Comparison of ENCODE assay signal across 20 cellular contexts in the genomic region with DNA sequence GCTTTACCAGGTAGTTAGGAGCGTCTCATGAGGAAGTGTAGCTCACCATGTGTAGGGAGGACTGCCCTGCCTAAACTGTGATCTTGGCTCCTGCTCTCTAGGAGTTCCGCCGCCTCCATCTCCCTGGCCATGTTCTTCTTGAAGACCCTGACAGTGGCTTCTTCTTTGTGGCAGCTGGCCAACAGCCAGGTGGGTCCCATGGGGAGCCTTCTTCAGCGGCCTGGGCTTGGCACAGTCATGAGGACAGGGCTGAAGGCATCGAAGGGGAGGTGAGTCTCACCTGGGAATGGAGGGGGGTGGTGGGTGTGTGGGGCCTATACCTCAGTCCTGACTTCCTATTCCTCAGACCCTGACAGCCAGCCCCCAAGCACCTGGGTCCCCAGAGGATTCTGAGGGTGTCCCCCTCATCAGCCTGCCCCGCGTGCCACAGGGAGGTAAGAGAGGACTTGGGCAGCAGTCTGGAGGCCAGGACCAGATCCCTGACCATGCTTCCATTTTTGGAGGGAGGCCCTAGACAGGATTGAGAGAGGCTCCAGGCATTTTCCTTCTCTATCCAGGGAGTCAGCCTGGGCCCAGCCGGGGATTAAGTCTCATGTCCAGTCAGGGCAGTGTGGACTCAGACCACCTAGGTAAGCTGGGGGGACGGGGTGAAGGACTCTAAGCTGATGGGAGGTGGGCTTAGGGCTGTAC. TPM values are rescaled to one million over a fixed set of nuclear protein-coding genes. Genes with fewer than 3 reads are reported as not detected.
DNase-seq lines count a peak whose midpoint lies in the region; ATAC-seq, FAIRE-seq and TF ChIP-seq lines count a peak whose summit lies in the region.
"Had no signal": no experiment of that assay in that cellular context is flagged by ENCODE, and none has a peak within 500 bp of the region (broad histone marks: within the 10 kb centered on the region; RNA-seq: fewer than 3 reads in every experiment).

No MANE protein-coding gene starts in this region.

- TF ChIP-seq CTCF in kidney (IDR thresholded peaks at IDR 0.05; ENCODE audit: borderline replicate concordance, extremely low read depth, insufficient read depth), result no peak

- H3K9me3 Mint-ChIP-seq in stimulated activated effector memory CD8-positive, alpha-beta T cell treated with anti-CD3 and anti-CD28 coated beads, Interleukin-12 subunit alpha, Interleukin-12 subunit beta, amount 100 ng/mL, for 72 hours, result no peaks in the 10 kb centered on the region
- H3K9me3 Mint-ChIP-seq in stimulated activated naive B cell treated with anti-CD40 and anti-IgM and Interleukin-4, amounts not matched to agents 10 μg/mL and 1 μg/mL and 100 μg/mL, for 72 hours, result no peaks in the 10 kb centered on the region
- H3K9me3 Mint-ChIP-seq: CD4-positive, alpha-beta T cell; HFFc6 had no signal

- DNase-seq in activated naive CD4-positive, alpha-beta T cell treated with anti-CD3 and anti-CD28 coated beads, Interleukin-2, amount 50 U/mL, for 16 hours, result peak; percentile 8
- no peak for DNase-seq in activated naive CD4-positive, alpha-beta T cell treated with Interleukin-2 at 50 U/mL for 16 hours
- DNase-seq in H7 (peak; percentile 19), kidney (peak; percentile 48), GM19239 (ENCODE audit: insufficient read length, low spot score) (no peak)
- no peak for DNase-seq in stimulated activated effector memory CD8-positive, alpha-beta T cell treated with anti-CD3 and anti-CD28 coated beads, Interleukin-12 subunit alpha, Interleukin-12 subunit beta, amount 100 ng/mL, for 72 hours (ENCODE audit: low spot score in 2 of 2)
- no peak for DNase-seq in stimulated activated naive B cell treated with anti-CD40 and anti-IgM and Interleukin-4, amounts not matched to agents 10 μg/mL and 1 μg/mL and 100 μg/mL, for 72 hours
- DNase-seq: 8988T; ACHN; Calu3; CD4-positive, alpha-beta T cell; DMS 273 treated with DMSO at 0.1 percent for 48 hours; GOT3; HCEC 1CT; HFFc6 had no signal

- no peak overlapping the region for H3K9ac ChIP-seq in kidney (ENCODE audit: low read length in 2 of 2)
- H3K9ac ChIP-seq: BLaER1 treated with 17β-estradiol and CSF1 and Interleukin-3, amounts not matched to agents 10 nM and 100 nM had no signal

- no peak for FAIRE-seq in kidney (lab: Jason Lieb, UNC)
- no peak for FAIRE-seq in GM19239 (lab: Jason Lieb, UNC)
- FAIRE-seq: GM12878, GM18507, HepG2 had no signal

- H3K27me3 ChIP-seq in H7 (ENCODE audit: control insufficient read depth, insufficient read depth, low read length), result no peaks in the 10 kb centered on the region
- H3K27me3 ChIP-seq: BLaER1 treated with 17β-estradiol and CSF1 and Interleukin-3, amounts not matched to agents 10 nM and 100 nM had no signal

- intact Hi-C loops in kidney (cut with DNase I), result no loop called here

- no peak for ATAC-seq in stimulated activated effector memory CD8-positive, alpha-beta T cell treated with anti-CD3 and anti-CD28 coated beads, Interleukin-12 subunit alpha, Interleukin-12 subunit beta, amount 100 ng/mL, for 72 hours
- no peak for ATAC-seq in stimulated activated naive B cell treated with anti-CD40 and anti-IgM and Interleukin-4, amounts not matched to agents 10 μg/mL and 1 μg/mL and 100 μg/mL, for 72 hours (replicated peaks)
- no peak for ATAC-seq in HG03439 (IDR thresholded peaks at IDR 0.05; ENCODE audit: unreplicated experiment)
- ATAC-seq: GM12878, HepG2 had no signal

- H3K27ac ChIP-seq in kidney (ENCODE audit: low read depth in 2 of 2, low read length in 2 of 2), result no peak overlapping the region
- H3K27ac ChIP-seq: BLaER1 treated with 17β-estradiol and CSF1 and Interleukin-3, amounts not matched to agents 10 nM and 100 nM had no signal

- H3K9me3 ChIP-seq in kidney (ENCODE audit: control insufficient read depth in 1 of 2, low read length in 2 of 2), result no peaks in the 10 kb centered on the region
- H3K9me3 ChIP-seq: BLaER1 treated with 17β-estradiol and CSF1 and Interleukin-3, amounts not matched to agents 10 nM and 100 nM had no signal

- H3K36me3 ChIP-seq in H7 (replicated peaks; ENCODE audit: control insufficient read depth, insufficient read depth, low read length), result peaks cover 29% of the 10 kb centered on the region
- H3K36me3 ChIP-seq in kidney (ENCODE audit: control insufficient read depth in 1 of 2, insufficient read depth in 2 of 2, low read length in 2 of 2), result peaks cover 65 to 67% of the 10 kb centered on the region in 2 donors

- H3K27me3 Mint-ChIP-seq in stimulated activated naive B cell treated with anti-CD40 and anti-IgM and Interleukin-4, amounts not matched to agents 10 μg/mL and 1 μg/mL and 100 μg/mL, for 72 hours, result no peaks in the 10 kb centered on the region
- H3K27me3 Mint-ChIP-seq: CD4-positive, alpha-beta T cell had no signal

- H3K4me3 Mint-ChIP-seq in stimulated activated effector memory CD8-positive, alpha-beta T cell treated with anti-CD3 and anti-CD28 coated beads, Interleukin-12 subunit alpha, Interleukin-12 subunit beta, amount 100 ng/mL, for 72 hours, result no peak overlapping the region
- no peak overlapping the region for H3K4me3 Mint-ChIP-seq in stimulated activated naive B cell treated with anti-CD40 and anti-IgM and Interleukin-4, amounts not matched to agents 10 μg/mL and 1 μg/mL and 100 μg/mL, for 72 hours
- H3K4me3 Mint-ChIP-seq: CD4-positive, alpha-beta T cell; HFFc6 had no signal

- H3K27ac Mint-ChIP-seq in stimulated activated effector memory CD8-positive, alpha-beta T cell treated with anti-CD3 and anti-CD28 coated beads, Interleukin-12 subunit alpha, Interleukin-12 subunit beta, amount 100 ng/mL, for 72 hours, result peak overlapping the region; percentile 80
- H3K27ac Mint-ChIP-seq in stimulated activated naive B cell treated with anti-CD40 and anti-IgM and Interleukin-4, amounts not matched to agents 10 μg/mL and 1 μg/mL and 100 μg/mL, for 72 hours, result no peak overlapping the region
- H3K27ac Mint-ChIP-seq: CD4-positive, alpha-beta T cell; HFFc6 had no signal

- H3K4me3 ChIP-seq in H7 (ENCODE audit: insufficient read depth, low read depth, low read length) (no peak overlapping the region), kidney (ENCODE audit: low read length in 2 of 2) (no peak overlapping the region)
- H3K4me3 ChIP-seq: BLaER1 treated with 17β-estradiol and CSF1 and Interleukin-3, amounts not matched to agents 10 nM and 100 nM; GM12878 had no signal

- H3K4me1 ChIP-seq in kidney (ENCODE audit: control insufficient read depth in 1 of 2, insufficient read depth in 1 of 2, low read depth in 1 of 2, low read length in 2 of 2), result peaks cover 6 to 10% of the 10 kb centered on the region in 2 donors
- H3K4me1 ChIP-seq: BLaER1 treated with 17β-estradiol and CSF1 and Interleukin-3, amounts not matched to agents 10 nM and 100 nM had no signal

- peaks cover 75% of the 10 kb centered on the region for H3K36me3 Mint-ChIP-seq in stimulated activated effector memory CD8-positive, alpha-beta T cell treated with anti-CD3 and anti-CD28 coated beads, Interleukin-12 subunit alpha, Interleukin-12 subunit beta, amount 100 ng/mL, for 72 hours
- peaks cover 26 to 73% of the 10 kb centered on the region in 2 donors for H3K36me3 Mint-ChIP-seq in stimulated activated naive B cell treated with anti-CD40 and anti-IgM and Interleukin-4, amounts not matched to agents 10 μg/mL and 1 μg/mL and 100 μg/mL, for 72 hours

- no peaks in the 10 kb centered on the region for H3K4me1 Mint-ChIP-seq in stimulated activated effector memory CD8-positive, alpha-beta T cell treated with anti-CD3 and anti-CD28 coated beads, Interleukin-12 subunit alpha, Interleukin-12 subunit beta, amount 100 ng/mL, for 72 hours
- H3K4me1 Mint-ChIP-seq in stimulated activated naive B cell treated with anti-CD40 and anti-IgM and Interleukin-4, amounts not matched to agents 10 μg/mL and 1 μg/mL and 100 μg/mL, for 72 hours, result no peaks in the 10 kb centered on the region

RNA-seq across cellular contexts. Expression of a gene that starts 21.4 kb away (rescaled TPM):
- 29.4 and 42.5 TPM in 2 replicates for total RNA-seq in H7 (2014; rRNA removed; shearing (Covaris generic))
- total RNA-seq in kidney, result 50.5 TPM
- polyA plus RNA-seq in kidney (ENCODE audit: insufficient read depth, low read depth, low replicate concordance), result 91.2 TPM
- total RNA-seq: HepG2 had no signal
- polyA plus RNA-seq: HepG2 had no signal

RNA-seq across cellular contexts. Expression of a gene that starts 42.6 kb away (rescaled TPM):
- total RNA-seq in H7 (2014; rRNA removed; shearing (Covaris generic)), result 12.2 and 19.0 TPM in 2 replicates
- 66.8 TPM for total RNA-seq in kidney
- 10.4 TPM for polyA plus RNA-seq in kidney (ENCODE audit: insufficient read depth, low read depth, low replicate concordance)

RNA-seq across cellular contexts. Expression of a gene that starts 42.7 kb away (rescaled TPM):
- 37.6 and 41.2 TPM in 2 replicates for total RNA-seq in H7 (2014; rRNA removed; shearing (Covaris generic))
- 36.5 TPM for total RNA-seq in kidney
- 44.3 TPM for polyA plus RNA-seq in kidney (ENCODE audit: insufficient read depth, low read depth, low replicate concordance)

Comparison
In these comparisons a context has a peak if more than half of its experiments do, and no peak if none do; other contexts are left out.
1. DNase-seq: peak in activated naive CD4-positive, alpha-beta T cell treated with anti-CD3 and anti-CD28 coated beads, Interleukin-2, amount 50 U/mL, for 16 hours (single experiment), H7 (single experiment) and kidney (single experiment); none in activated naive CD4-positive, alpha-beta T cell treated with Interleukin-2 at 50 U/mL for 16 hours (single experiment), stimulated activated effector memory CD8-positive, alpha-beta T cell treated with anti-CD3 and anti-CD28 coated beads, Interleukin-12 subunit alpha, Interleukin-12 subunit beta, amount 100 ng/mL, for 72 hours (0 of 2), stimulated activated naive B cell treated with anti-CD40 and anti-IgM and Interleukin-4, amounts not matched to agents 10 μg/mL and 1 μg/mL and 100 μg/mL, for 72 hours (single experiment) and GM19239 (single experiment).